In the genomic region with DNA sequence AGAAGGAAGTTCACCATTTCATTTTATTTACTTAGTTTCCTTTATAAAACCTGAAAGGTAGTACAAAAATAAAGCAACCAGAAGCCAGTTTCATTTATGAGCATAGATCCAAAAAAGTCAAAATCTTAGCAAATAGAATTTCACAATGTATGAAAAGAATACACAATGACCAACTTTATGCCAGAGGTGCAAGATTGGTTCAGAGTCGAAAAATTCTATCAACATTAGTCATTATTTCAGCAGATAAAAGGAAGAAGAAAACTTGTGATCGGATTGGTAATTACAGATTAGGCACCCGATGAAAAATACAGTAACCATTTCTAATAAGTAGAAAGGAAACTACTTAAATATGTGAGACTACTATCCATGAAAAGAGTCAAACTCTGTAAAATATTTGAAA, we compare ENCODE assay signal across 24 cellular contexts.
DNase-seq lines count a peak whose midpoint lies in the region; ATAC-seq, FAIRE-seq and TF ChIP-seq lines count a peak whose summit lies in the region.
"Had no signal": no experiment of that assay in that cellular context is flagged by ENCODE, and none has a peak within 500 bp of the region (broad histone marks: within the 10 kb centered on the region; RNA-seq: fewer than 3 reads in every experiment).

No MANE protein-coding gene starts in this region.

- no peak for TF ChIP-seq CTCF in cardiac muscle cell (IDR thresholded peaks at IDR 0.05; ENCODE audit: low read depth, low read length)
- TF ChIP-seq CTCF in astrocyte (IDR thresholded peaks at IDR 0.05; ENCODE audit: insufficient read depth, low read depth, low read length) = no peak
- TF ChIP-seq CTCF in fibroblast of pulmonary artery (IDR thresholded peaks at IDR 0.05; ENCODE audit: low read length, missing control alignments) = no peak
- TF ChIP-seq CTCF in MM.1S (IDR thresholded peaks at IDR 0.05; ENCODE audit: low read length) = no peak
- TF ChIP-seq CTCF in esophagus muscularis mucosa (IDR thresholded peaks at IDR 0.05) = no peak

- H3K9me2 ChIP-seq in MM.1S (replicated peaks; ENCODE audit: insufficient read depth, low read length) = no peaks in the 10 kb centered on the region

- H2AFZ ChIP-seq in astrocyte (ENCODE audit: low read depth, low read length) (no peak overlapping the region), MM.1S (ENCODE audit: low read length) (no peak overlapping the region)

- H3F3A ChIP-seq in MM.1S (ENCODE audit: insufficient read depth, low read length) = no peaks in the 10 kb centered on the region

- peaks cover 58% of the 10 kb centered on the region for H3K4me1 ChIP-seq in cardiac muscle cell (ENCODE audit: low read depth)
- peaks cover 7% of the 10 kb centered on the region for H3K4me1 ChIP-seq in astrocyte (ENCODE audit: insufficient read depth, low read length)
- peaks cover 15% of the 10 kb centered on the region for H3K4me1 ChIP-seq in MM.1S (ENCODE audit: low read length)
- H3K4me1 ChIP-seq in esophagus muscularis mucosa = no peaks in the 10 kb centered on the region
- H3K4me1 ChIP-seq: BE2C, SJCRH30 had no signal

- 92% methylated on average over 3 of the region's 3 CpGs for WGBS in esophagus muscularis mucosa

- peak in 1 of 2 donors; percentile 71 for DNase-seq in cardiac muscle cell (ENCODE audit: low read depth in 1 of 2, low spot score in 1 of 2)
- DNase-seq in Right ventricle myocardium superior = no peak
- DNase-seq in astrocyte (ENCODE audit: low read depth) = peak; percentile 30
- peak; percentile 71 for DNase-seq in fibroblast of pulmonary artery (ENCODE audit: low read depth)
- DNase-seq in MM.1S = no peak
- DNase-seq in esophagus muscularis mucosa (ENCODE audit: extremely low spot score) = no peak
- DNase-seq in activated CD4-positive, alpha-beta memory T cell treated with anti-CD3 and anti-CD28 coated beads for 36 hours = no peak
- DNase-seq: BE2C; CD4-positive, alpha-beta T cell; DMS53; EL; GOT3; MV-4-11; NCI-H187; NCI-H2107; NCI-H345; NCI-H524 treated with DMSO at 0.1 percent for 48 hours; SJCRH30 had no signal

- H3K27ac ChIP-seq in cardiac muscle cell (peak overlapping the region; percentile 68), astrocyte (ENCODE audit: low read depth, low read length) (no peak overlapping the region), MM.1S (ENCODE audit: low read length) (no peak overlapping the region), esophagus muscularis mucosa (replicated peaks in 1 of 4) (no peak overlapping the region)
- H3K27ac ChIP-seq: RWPE1, SJCRH30 had no signal

- H3K9ac ChIP-seq in astrocyte (ENCODE audit: low read length) (no peak overlapping the region), MM.1S (ENCODE audit: low read length) (no peak overlapping the region)

- intact Hi-C loops in Right ventricle myocardium superior (cut with DNase I) = no loop called here
- intact Hi-C loops in esophagus muscularis mucosa (cut with DNase I) = no loop called here
- intact Hi-C loops in activated CD4-positive, alpha-beta memory T cell treated with anti-CD3 and anti-CD28 coated beads for 36 hours (cut with micrococcal nuclease) = no loop called here

- no peak for TF ChIP-seq EP300 in esophagus muscularis mucosa (IDR thresholded peaks at IDR 0.05)

- no peak for FAIRE-seq in astrocyte (lab: Jason Lieb, UNC)
- FAIRE-seq: A204.1, GM12891, K562 had no signal

- H3K4me3 Mint-ChIP-seq in astrocyte (ENCODE audit: unreplicated experiment) = no peak overlapping the region
- no peak overlapping the region for H3K4me3 Mint-ChIP-seq in activated CD4-positive, alpha-beta memory T cell treated with anti-CD3 and anti-CD28 coated beads for 36 hours
- H3K4me3 Mint-ChIP-seq: CD4-positive, alpha-beta T cell had no signal

- H3K4me2 ChIP-seq in astrocyte (ENCODE audit: low read length) (no peak overlapping the region), MM.1S (ENCODE audit: low read depth, low read length) (no peak overlapping the region)

- POLR2A ChIA-PET in activated CD4-positive, alpha-beta memory T cell treated with anti-CD3 and anti-CD28 coated beads for 36 hours (lab: Charles Lee) = no interaction called here

- no peak overlapping the region for H3K27ac Mint-ChIP-seq in astrocyte (ENCODE audit: unreplicated experiment)
- no peak overlapping the region for H3K27ac Mint-ChIP-seq in activated CD4-positive, alpha-beta memory T cell treated with anti-CD3 and anti-CD28 coated beads for 36 hours
- H3K27ac Mint-ChIP-seq: CD4-positive, alpha-beta T cell had no signal

- H3K9me3 ChIP-seq in cardiac muscle cell (ENCODE audit: low read depth) (no peaks in the 10 kb centered on the region), astrocyte (ENCODE audit: insufficient read depth, low read depth, low read length) (no peaks in the 10 kb centered on the region), MM.1S (replicated peaks; ENCODE audit: insufficient read depth, low read length) (no peaks in the 10 kb centered on the region), esophagus muscularis mucosa (no peaks in the 10 kb centered on the region)
- H3K9me3 ChIP-seq: BE2C, SJCRH30 had no signal

- H3K4me3 ChIP-seq in cardiac muscle cell = no peak overlapping the region
- no peak overlapping the region for H3K4me3 ChIP-seq in astrocyte (ENCODE audit: insufficient read depth, low read depth, low read length)
- H3K4me3 ChIP-seq in fibroblast of pulmonary artery (replicated peaks; ENCODE audit: low read depth, low read length) = no peak overlapping the region
- H3K4me3 ChIP-seq in MM.1S (ENCODE audit: low read length) = no peak overlapping the region
- H3K4me3 ChIP-seq in esophagus muscularis mucosa = no peak overlapping the region
- H3K4me3 ChIP-seq: K562, SJCRH30 had no signal

- TF ChIP-seq POLR2A in esophagus muscularis mucosa (IDR thresholded peaks at IDR 0.05; ENCODE audit: low read depth) = no peak

- no peaks in the 10 kb centered on the region for H3K9me3 Mint-ChIP-seq in astrocyte (ENCODE audit: unreplicated experiment)
- no peaks in the 10 kb centered on the region for H3K9me3 Mint-ChIP-seq in activated CD4-positive, alpha-beta memory T cell treated with anti-CD3 and anti-CD28 coated beads for 36 hours
- H3K9me3 Mint-ChIP-seq: CD4-positive, alpha-beta T cell had no signal

- H3K36me3 ChIP-seq in cardiac muscle cell (no peaks in the 10 kb centered on the region), astrocyte (ENCODE audit: insufficient read depth, low read length) (peaks cover 2% of the 10 kb centered on the region), MM.1S (replicated peaks; ENCODE audit: insufficient read depth, low read length) (no peaks in the 10 kb centered on the region), esophagus muscularis mucosa (peaks cover 0 to 9% (median 9%) of the 10 kb centered on the region in 4 donors)

- peaks cover 19% of the 10 kb centered on the region for H3K36me3 Mint-ChIP-seq in astrocyte (ENCODE audit: low read depth, unreplicated experiment)
- H3K36me3 Mint-ChIP-seq in activated CD4-positive, alpha-beta memory T cell treated with anti-CD3 and anti-CD28 coated beads for 36 hours = no peaks in the 10 kb centered on the region

- CTCF ChIA-PET in activated CD4-positive, alpha-beta memory T cell treated with anti-CD3 and anti-CD28 coated beads for 36 hours (lab: Charles Lee) = no interaction called here

- H3K27me3 Mint-ChIP-seq in astrocyte (ENCODE audit: low read depth, unreplicated experiment) = no peaks in the 10 kb centered on the region
- H3K27me3 Mint-ChIP-seq in activated CD4-positive, alpha-beta memory T cell treated with anti-CD3 and anti-CD28 coated beads for 36 hours = no peaks in the 10 kb centered on the region
- H3K27me3 Mint-ChIP-seq: CD4-positive, alpha-beta T cell had no signal

- peaks cover 20% of the 10 kb centered on the region for H3K4me1 Mint-ChIP-seq in astrocyte (ENCODE audit: low read depth, unreplicated experiment)
- H3K4me1 Mint-ChIP-seq in activated CD4-positive, alpha-beta memory T cell treated with anti-CD3 and anti-CD28 coated beads for 36 hours (ENCODE audit: low read depth) = no peaks in the 10 kb centered on the region

- no peaks in the 10 kb centered on the region for H4K20me1 ChIP-seq in astrocyte (ENCODE audit: insufficient read depth, low read length)
- H4K20me1 ChIP-seq in MM.1S (ENCODE audit: insufficient read depth, low read length) = no peaks in the 10 kb centered on the region

- H3K27me3 ChIP-seq in cardiac muscle cell (no peaks in the 10 kb centered on the region), astrocyte (ENCODE audit: insufficient read depth, low read length) (no peaks in the 10 kb centered on the region), MM.1S (replicated peaks; ENCODE audit: insufficient read depth, low read length) (no peaks in the 10 kb centered on the region), esophagus muscularis mucosa (no peaks in the 10 kb centered on the region)
- H3K27me3 ChIP-seq: BE2C, SJCRH30 had no signal

- no peak for ATAC-seq in Right ventricle myocardium superior (ENCODE audit: poor library complexity)
- no peak for ATAC-seq in HG02623 (IDR thresholded peaks at IDR 0.05; ENCODE audit: unreplicated experiment)
- ATAC-seq: HCT116, K562 had no signal

- H3K79me2 ChIP-seq in astrocyte (ENCODE audit: insufficient read depth, low read length) (no peaks in the 10 kb centered on the region), MM.1S (ENCODE audit: low read length) (no peaks in the 10 kb centered on the region)

Comparison
In these comparisons a context has a peak if more than half of its experiments do, and no peak if none do; other contexts are left out.
1. DNase-seq: peak in astrocyte (single experiment) and fibroblast of pulmonary artery (single experiment); none in Right ventricle myocardium superior (single experiment), MM.1S (single experiment), esophagus muscularis mucosa (single experiment) and activated CD4-positive, alpha-beta memory T cell treated with anti-CD3 and anti-CD28 coated beads for 36 hours (single experiment).